ENCODE assay signal across 23 cellular contexts in genomic region chr1:93871356-93871755, GRCh38. TPM values are rescaled to one million over a fixed set of nuclear protein-coding genes. Genes with fewer than 3 reads are reported as not detected.
DNase-seq lines count a peak whose midpoint lies in the region; ATAC-seq and TF ChIP-seq lines count a peak whose summit lies in the region.
"Had no signal": no experiment of that assay in that cellular context is flagged by ENCODE, and none has a peak within 500 bp of the region (broad histone marks: within the 10 kb centered on the region; RNA-seq: fewer than 3 reads in every experiment).

No MANE protein-coding gene starts in this region.

- peaks cover 94% of the 10 kb centered on the region for H3K36me3 Mint-ChIP-seq in activated T-cell treated with anti-CD3 and anti-CD28 coated beads, Interleukin-2, amount 50 U/mL, for 24 hours (ENCODE audit: low read depth)
- H3K36me3 Mint-ChIP-seq in natural killer cell = peaks cover 46% of the 10 kb centered on the region
- peaks cover 49% of the 10 kb centered on the region for H3K36me3 Mint-ChIP-seq in natural killer cell treated with Interleukin-12 subunit alpha and Interleukin-12 subunit beta and Interleukin-15 and Interleukin-18, amount 100 ng/mL, for 72 hours
- peaks cover 64% of the 10 kb centered on the region for H3K36me3 Mint-ChIP-seq in stimulated activated memory B cell treated with anti-CD40 and anti-IgM and Interleukin-4, amounts not matched to agents 10 μg/mL and 1 μg/mL and 100 μg/mL, for 72 hours

- H3K9me3 Mint-ChIP-seq in activated T-cell treated with anti-CD3 and anti-CD28 coated beads, Interleukin-2, amount 50 U/mL, for 24 hours = no peaks in the 10 kb centered on the region
- H3K9me3 Mint-ChIP-seq in natural killer cell = no peaks in the 10 kb centered on the region
- no peaks in the 10 kb centered on the region for H3K9me3 Mint-ChIP-seq in natural killer cell treated with Interleukin-12 subunit alpha and Interleukin-12 subunit beta and Interleukin-15 and Interleukin-18, amount 100 ng/mL, for 72 hours
- H3K9me3 Mint-ChIP-seq in stimulated activated memory B cell treated with anti-CD40 and anti-IgM and Interleukin-4, amounts not matched to agents 10 μg/mL and 1 μg/mL and 100 μg/mL, for 72 hours = no peaks in the 10 kb centered on the region
- H3K9me3 Mint-ChIP-seq: CD4-positive, alpha-beta memory T cell had no signal

- peak overlapping the region; percentile 66 for H3K27ac Mint-ChIP-seq in activated T-cell treated with anti-CD3 and anti-CD28 coated beads, Interleukin-2, amount 50 U/mL, for 24 hours
- peak overlapping the region; percentile 15 to 21 for H3K27ac Mint-ChIP-seq in natural killer cell
- no peak overlapping the region for H3K27ac Mint-ChIP-seq in natural killer cell treated with Interleukin-12 subunit alpha and Interleukin-12 subunit beta and Interleukin-15 and Interleukin-18, amount 100 ng/mL, for 72 hours
- peak overlapping the region; percentile 37 for H3K27ac Mint-ChIP-seq in stimulated activated memory B cell treated with anti-CD40 and anti-IgM and Interleukin-4, amounts not matched to agents 10 μg/mL and 1 μg/mL and 100 μg/mL, for 72 hours

- peaks cover 24% of the 10 kb centered on the region for H3K4me1 Mint-ChIP-seq in activated T-cell treated with anti-CD3 and anti-CD28 coated beads, Interleukin-2, amount 50 U/mL, for 24 hours (ENCODE audit: low read depth)
- H3K4me1 Mint-ChIP-seq in natural killer cell = peaks cover 16 to 24% of the 10 kb centered on the region in 2 donors
- peaks cover 16 to 22% of the 10 kb centered on the region in 2 donors for H3K4me1 Mint-ChIP-seq in natural killer cell treated with Interleukin-12 subunit alpha and Interleukin-12 subunit beta and Interleukin-15 and Interleukin-18, amount 100 ng/mL, for 72 hours (ENCODE audit: low read depth in 2 of 2)
- H3K4me1 Mint-ChIP-seq in stimulated activated memory B cell treated with anti-CD40 and anti-IgM and Interleukin-4, amounts not matched to agents 10 μg/mL and 1 μg/mL and 100 μg/mL, for 72 hours = peaks cover 21% of the 10 kb centered on the region

- H3K4me3 ChIP-seq in epithelial cell of esophagus (ENCODE audit: low read length) = no peak overlapping the region
- H3K4me3 ChIP-seq: A549; BLaER1 treated with 17β-estradiol and CSF1 and Interleukin-3, amounts not matched to agents 10 nM and 100 nM; PC-9; SJCRH30 had no signal

- TF ChIP-seq CTCF in natural killer cell (IDR thresholded peaks at IDR 0.05) = no peak
- TF ChIP-seq CTCF in epithelial cell of esophagus (IDR thresholded peaks at IDR 0.05; ENCODE audit: insufficient read depth, low read depth, low read length, missing control alignments) = no peak

- ATAC-seq in natural killer cell = no peak
- ATAC-seq in natural killer cell treated with Interleukin-12 subunit alpha and Interleukin-12 subunit beta and Interleukin-15 and Interleukin-18, amount 100 ng/mL, for 72 hours = no peak
- ATAC-seq in stimulated activated memory B cell treated with anti-CD40 and anti-IgM and Interleukin-4, amounts not matched to agents 10 μg/mL and 1 μg/mL and 100 μg/mL, for 72 hours = no peak
- ATAC-seq in GM21717 (IDR thresholded peaks at IDR 0.05; ENCODE audit: unreplicated experiment) = no peak
- ATAC-seq: A549, Right ventricle myocardium inferior had no signal

- intact Hi-C loops in natural killer cell (cut with micrococcal nuclease) = no loop called here

- DNase-seq in activated T-cell treated with anti-CD3 and anti-CD28 coated beads, Interleukin-2, amount 50 U/mL, for 24 hours = no peak
- no peak for DNase-seq in activated T-cell treated with anti-CD3 and anti-CD28 coated beads, Interleukin-2, amount 50 U/mL, for 48 hours
- DNase-seq in natural killer cell (no peak), epithelial cell of esophagus (ENCODE audit: low read depth) (peak; percentile 71), HUDEP-2 (lab: John Stamatoyannopoulos, UW; ENCODE audit: unreplicated experiment in 76 of 76) (no peak)
- no peak for DNase-seq in natural killer cell treated with Interleukin-12 subunit alpha and Interleukin-12 subunit beta and Interleukin-15 and Interleukin-18, amount 100 ng/mL, for 72 hours (ENCODE audit: low spot score)
- DNase-seq: AML-193; Caco-2; CD4-positive, alpha-beta memory T cell; HCEC 1CT; IMR-90; KG1; MM.1S; NCI-H2029; NCI-H446 treated with DMSO at 0.1 percent for 48 hours; NCI-H526 treated with DMSO at 0.1 percent for 48 hours; SJCRH30 had no signal

- no peaks in the 10 kb centered on the region for H3K27me3 Mint-ChIP-seq in activated T-cell treated with anti-CD3 and anti-CD28 coated beads, Interleukin-2, amount 50 U/mL, for 24 hours
- no peaks in the 10 kb centered on the region for H3K27me3 Mint-ChIP-seq in natural killer cell (ENCODE audit: low read depth in 2 of 2)
- no peaks in the 10 kb centered on the region for H3K27me3 Mint-ChIP-seq in natural killer cell treated with Interleukin-12 subunit alpha and Interleukin-12 subunit beta and Interleukin-15 and Interleukin-18, amount 100 ng/mL, for 72 hours
- no peaks in the 10 kb centered on the region for H3K27me3 Mint-ChIP-seq in stimulated activated memory B cell treated with anti-CD40 and anti-IgM and Interleukin-4, amounts not matched to agents 10 μg/mL and 1 μg/mL and 100 μg/mL, for 72 hours
- H3K27me3 Mint-ChIP-seq: CD4-positive, alpha-beta memory T cell had no signal

- no peak overlapping the region for H3K4me3 Mint-ChIP-seq in activated T-cell treated with anti-CD3 and anti-CD28 coated beads, Interleukin-2, amount 50 U/mL, for 24 hours
- no peak overlapping the region for H3K4me3 Mint-ChIP-seq in natural killer cell
- H3K4me3 Mint-ChIP-seq in natural killer cell treated with Interleukin-12 subunit alpha and Interleukin-12 subunit beta and Interleukin-15 and Interleukin-18, amount 100 ng/mL, for 72 hours = no peak overlapping the region
- no peak overlapping the region for H3K4me3 Mint-ChIP-seq in stimulated activated memory B cell treated with anti-CD40 and anti-IgM and Interleukin-4, amounts not matched to agents 10 μg/mL and 1 μg/mL and 100 μg/mL, for 72 hours
- H3K4me3 Mint-ChIP-seq: CD4-positive, alpha-beta memory T cell had no signal

RNA-seq across cellular contexts. Expression of gene DNTTIP2, which starts 7.7 kb away (rescaled TPM):
- 100 to 1,000 TPM in 1 of 3 donors, 10 to 100 TPM in 2; 88.5 to 104 (median 97.3) TPM for total RNA-seq in natural killer cell
- total RNA-seq in natural killer cell treated with Interleukin-12 subunit alpha and Interleukin-12 subunit beta and Interleukin-15 and Interleukin-18, amount 100 ng/mL, for 72 hours = 100 to 1,000 TPM in 1 of 2 donors, 10 to 100 TPM in 1; 78.4 to 101 TPM

RNA-seq across cellular contexts. Expression of gene GCLM, which starts 37.9 kb away (rescaled TPM):
- total RNA-seq in natural killer cell = 10 to 100 TPM; 16.1 to 25.5 (median 18.6) TPM
- 10 to 100 TPM; 27.8 to 31.4 TPM for total RNA-seq in natural killer cell treated with Interleukin-12 subunit alpha and Interleukin-12 subunit beta and Interleukin-15 and Interleukin-18, amount 100 ng/mL, for 72 hours

Comparison
In these comparisons a context has a peak if more than half of its experiments do, and no peak if none do; other contexts are left out.
1. H3K27ac Mint-ChIP-seq: peak in activated T-cell treated with anti-CD3 and anti-CD28 coated beads, Interleukin-2, amount 50 U/mL, for 24 hours (single experiment), natural killer cell (2 of 2) and stimulated activated memory B cell treated with anti-CD40 and anti-IgM and Interleukin-4, amounts not matched to agents 10 μg/mL and 1 μg/mL and 100 μg/mL, for 72 hours (single experiment); none in natural killer cell treated with Interleukin-12 subunit alpha and Interleukin-12 subunit beta and Interleukin-15 and Interleukin-18, amount 100 ng/mL, for 72 hours (0 of 2).